ENCODE assay signal across 17 cellular contexts in the genomic region with DNA sequence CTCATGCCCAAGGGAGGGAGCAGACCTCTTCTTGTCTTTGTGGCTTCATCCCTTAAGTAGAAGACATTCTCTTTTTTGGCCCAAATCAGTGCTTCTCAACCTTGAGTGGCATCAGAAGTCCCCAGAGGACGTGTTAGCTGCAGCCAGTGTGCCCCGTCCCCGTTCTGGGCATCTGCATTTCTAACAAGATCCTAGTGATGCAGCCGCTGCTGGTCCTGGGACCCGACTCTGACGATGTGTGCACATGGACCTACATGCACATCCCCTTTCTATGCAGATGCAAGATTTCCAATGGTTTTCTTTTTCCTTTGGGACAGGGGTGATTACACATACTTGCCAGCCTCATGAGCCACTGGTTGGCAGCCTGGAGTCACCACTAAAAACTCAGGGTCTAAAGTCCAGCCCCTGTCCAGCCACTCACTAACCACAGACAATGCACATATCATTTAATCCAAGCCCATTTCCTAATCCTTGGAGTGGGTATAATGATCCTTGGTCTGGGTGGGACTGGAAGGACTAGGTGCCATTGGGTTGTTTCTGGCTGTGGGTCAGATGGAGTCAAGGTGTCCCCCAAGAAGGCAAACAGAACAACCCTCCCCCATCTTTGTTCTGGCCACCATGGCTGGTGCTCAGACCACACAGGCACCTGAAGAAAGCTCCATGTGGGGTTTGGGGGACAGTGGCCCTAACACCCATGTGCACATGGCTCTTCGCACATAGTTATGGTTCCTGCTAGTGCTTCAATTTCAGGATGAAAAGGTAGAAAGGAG. TPM values are rescaled to one million over a fixed set of nuclear protein-coding genes. Genes with fewer than 3 reads are reported as not detected.
A peak's percentile ranks its signal among the peaks of the same experiment; 100 is the strongest.
DNase-seq lines count a peak whose midpoint lies in the region; ATAC-seq, FAIRE-seq and TF ChIP-seq lines count a peak whose summit lies in the region.
"Had no signal": no experiment of that assay in that cellular context is flagged by ENCODE, and none has a peak within 500 bp of the region (broad histone marks: within the 10 kb centered on the region; RNA-seq: fewer than 3 reads in every experiment).

No MANE protein-coding gene starts in this region.

- H3K9me3 Mint-ChIP-seq in CD4-positive, alpha-beta T cell: no peaks in the 10 kb centered on the region
- no peaks in the 10 kb centered on the region for H3K9me3 Mint-ChIP-seq in activated T-helper 17 cell treated with anti-CD3 and anti-CD28 coated beads, Interleukin-2, amount 50 U/mL, for 72 hours

- peaks cover 3% of the 10 kb centered on the region for H3K4me1 ChIP-seq in OCI-LY7 (ENCODE audit: insufficient read depth, low read length, poor library complexity, severe bottlenecking)

- no peaks in the 10 kb centered on the region for H3K9me3 ChIP-seq in CD4-positive, alpha-beta T cell (ENCODE audit: control insufficient read depth, low read length)
- no peaks in the 10 kb centered on the region for H3K9me3 ChIP-seq in OCI-LY7 (ENCODE audit: low read length)
- H3K9me3 ChIP-seq: pancreas had no signal

- H3K27ac ChIP-seq in CD4-positive, alpha-beta T cell (ENCODE audit: low read depth, low read length): no peak overlapping the region
- H3K27ac ChIP-seq in OCI-LY7 (ENCODE audit: low read depth, low read length, poor library complexity, severe bottlenecking): no peak overlapping the region
- H3K27ac ChIP-seq: C4-2B had no signal

- H3K36me3 ChIP-seq in OCI-LY7 (ENCODE audit: insufficient read depth, low read length): no peaks in the 10 kb centered on the region

- no peaks in the 10 kb centered on the region for H3K27me3 ChIP-seq in CD4-positive, alpha-beta T cell (ENCODE audit: control insufficient read depth, insufficient read depth, low read length)
- H3K27me3 ChIP-seq: pancreas had no signal

- no peak for TF ChIP-seq POLR2A in GM18505 (IDR thresholded peaks at IDR 0.05; ENCODE audit: borderline replicate concordance, extremely low read depth, insufficient read depth, insufficient read length)

- H3K27ac Mint-ChIP-seq in CD4-positive, alpha-beta T cell: peak overlapping the region; percentile 72
- peak overlapping the region; percentile 49 for H3K27ac Mint-ChIP-seq in activated T-helper 17 cell treated with anti-CD3 and anti-CD28 coated beads, Interleukin-2, amount 50 U/mL, for 72 hours

- H4K20me1 ChIP-seq in OCI-LY7 (ENCODE audit: insufficient read depth, low read length): no peaks in the 10 kb centered on the region

- FAIRE-seq in urothelium cell line (lab: Jason Lieb, UNC): no peak
- FAIRE-seq: K562, pancreas had no signal

- no peak overlapping the region for H3K4me2 ChIP-seq in OCI-LY7 (ENCODE audit: low read length)

- no peak overlapping the region for H3K4me3 ChIP-seq in OCI-LY7 (ENCODE audit: low read depth, low read length, poor library complexity, severe bottlenecking)
- H3K4me3 ChIP-seq: K562, pancreas had no signal

- TF ChIP-seq CTCF in CD4-positive, alpha-beta T cell (IDR thresholded peaks at IDR 0.05): no peak
- TF ChIP-seq CTCF in OCI-LY7 (conservative IDR thresholded peaks at IDR 0.05; ENCODE audit: low read length): no peak

- intact Hi-C loops in CD4-positive, alpha-beta T cell (cut with DNase I, micrococcal nuclease): loop anchor here in 1 of 2 experiments (10.0 kb wide), 1 partner anchor 1627 kb away; a partner anchor contains a TSS
- intact Hi-C loops in OCI-LY7 (cut with micrococcal nuclease; ENCODE audit: unreplicated experiment): no loop called here

- H3K79me2 ChIP-seq in OCI-LY7 (ENCODE audit: insufficient read depth, low read depth, low read length): no peaks in the 10 kb centered on the region

- POLR2A ChIA-PET in CD4-positive, alpha-beta T cell (lab: Charles Lee): interaction anchor here (0.6 kb wide), 1 partner anchor 12 kb away, joined by 4 read pairs; no protein-coding TSS in a partner anchor
- POLR2A ChIA-PET in OCI-LY7 (lab: Charles Lee): no interaction called here

- peaks cover 75% of the 10 kb centered on the region for H3K4me1 Mint-ChIP-seq in CD4-positive, alpha-beta T cell (ENCODE audit: low read depth)
- H3K4me1 Mint-ChIP-seq in activated T-helper 17 cell treated with anti-CD3 and anti-CD28 coated beads, Interleukin-2, amount 50 U/mL, for 72 hours: peaks cover 11% of the 10 kb centered on the region

- H3K36me3 Mint-ChIP-seq in CD4-positive, alpha-beta T cell (ENCODE audit: low read depth): peaks cover 43% of the 10 kb centered on the region
- peaks cover 9% of the 10 kb centered on the region for H3K36me3 Mint-ChIP-seq in activated T-helper 17 cell treated with anti-CD3 and anti-CD28 coated beads, Interleukin-2, amount 50 U/mL, for 72 hours (ENCODE audit: low read depth)

- no peak overlapping the region for H3K4me3 Mint-ChIP-seq in CD4-positive, alpha-beta T cell
- no peak overlapping the region for H3K4me3 Mint-ChIP-seq in activated T-helper 17 cell treated with anti-CD3 and anti-CD28 coated beads, Interleukin-2, amount 50 U/mL, for 72 hours

- peak in 1 of 10 experiments; percentile 20 for DNase-seq in CD4-positive, alpha-beta T cell
- DNase-seq in islet precursor cell (peak; percentile 34), renal cortical epithelial cell (ENCODE audit: low read depth) (peak; percentile 49), NCI-H1436 (lab: John Stamatoyannopoulos, UW) (no peak), urothelium cell line (ENCODE audit: low spot score) (no peak), OCI-LY7 (ENCODE audit: low spot score) (no peak)
- DNase-seq: NCI-H146; NCI-H748 treated with DMSO at 0.1 percent for 48 hours; stimulated activated CD4-positive, alpha-beta T cell treated with anti-CD3 and anti-CD28 coated beads, Interleukin-2, amount 100 ng/mL, for 24 hours; T1000 had no signal

- no peaks in the 10 kb centered on the region for H3K9me2 ChIP-seq in OCI-LY7 (ENCODE audit: insufficient read depth, low read length)

- ATAC-seq in CD4-positive, alpha-beta T cell (ENCODE audit: poor library complexity): no peak
- ATAC-seq in activated T-helper 17 cell treated with anti-CD3 and anti-CD28 coated beads, Interleukin-2, amount 50 U/mL, for 72 hours (replicated peaks): no peak
- no peak for ATAC-seq in GM18505 (IDR thresholded peaks at IDR 0.05; ENCODE audit: unreplicated experiment)
- ATAC-seq: K562, pancreas had no signal

- CTCF ChIA-PET in CD4-positive, alpha-beta T cell (lab: Charles Lee): no interaction called here
- CTCF ChIA-PET in OCI-LY7 (lab: Charles Lee; ENCODE audit: unreplicated experiment): no interaction called here

- H3K27me3 Mint-ChIP-seq in CD4-positive, alpha-beta T cell: no peaks in the 10 kb centered on the region
- no peaks in the 10 kb centered on the region for H3K27me3 Mint-ChIP-seq in activated T-helper 17 cell treated with anti-CD3 and anti-CD28 coated beads, Interleukin-2, amount 50 U/mL, for 72 hours

- H2AFZ ChIP-seq in OCI-LY7 (ENCODE audit: low read length): no peak overlapping the region

- no TSS peak for BruUV-seq in OCI-LY7 (replicated peaks; lab: Mats Ljungman, UMichigan)

RNA-seq across cellular contexts. Expression of a gene that starts 6.4 kb away (rescaled TPM):
- total RNA-seq in CD4-positive, alpha-beta T cell: 10 to 100 TPM; 18.9 TPM
- 10 to 100 TPM in 1 of 2 donors, 1 to 10 TPM in 1; 8.4 to 23.3 TPM for total RNA-seq in activated T-helper 17 cell treated with anti-CD3 and anti-CD28 coated beads, Interleukin-2, amount 50 U/mL, for 72 hours
- 1.2 and 11.8 TPM in 2 replicates for total RNA-seq in renal cortical epithelial cell
- 0.35 and 0.72 TPM in 2 replicates for total RNA-seq in OCI-LY7 (2014; rRNA removed; shearing (Covaris generic))
- total RNA-seq in OCI-LY7 (2022): 0.30 and 0.40 TPM in 2 replicates

RNA-seq across cellular contexts. Expression of a gene that starts 30.4 kb away (rescaled TPM):
- not detected for total RNA-seq in CD4-positive, alpha-beta T cell
- total RNA-seq in activated T-helper 17 cell treated with anti-CD3 and anti-CD28 coated beads, Interleukin-2, amount 50 U/mL, for 72 hours: not detected
- not detected in 2 replicates for total RNA-seq in renal cortical epithelial cell
- total RNA-seq in OCI-LY7 (2014; rRNA removed; shearing (Covaris generic)): not detected in 2 replicates
- total RNA-seq in OCI-LY7 (2022): not detected in 2 replicates
- total RNA-seq: glomerular endothelial cell, K562, lower leg skin had no signal

RNA-seq across cellular contexts. Expression of a gene that starts 59.0 kb away (rescaled TPM):
- 10 to 100 TPM in 1 of 2 experiments, 1 to 10 TPM in 1; 9.5 to 11.3 TPM for total RNA-seq in CD4-positive, alpha-beta T cell
- total RNA-seq in activated T-helper 17 cell treated with anti-CD3 and anti-CD28 coated beads, Interleukin-2, amount 50 U/mL, for 72 hours: 10 to 100 TPM; 30.7 to 49.4 TPM
- total RNA-seq in renal cortical epithelial cell (99.2 and 104 TPM in 2 replicates), OCI-LY7 (2022) (24.3 and 28.0 TPM in 2 replicates)
- total RNA-seq in OCI-LY7 (2014; rRNA removed; shearing (Covaris generic)): 27.7 and 29.0 TPM in 2 replicates

Comparison
In these comparisons a context has a peak if more than half of its experiments do, and no peak if none do; other contexts are left out.
1. DNase-seq: peak in islet precursor cell (single experiment) and renal cortical epithelial cell (single experiment); none in NCI-H1436 (single experiment), urothelium cell line (single experiment) and OCI-LY7 (single experiment).